In genomic region chr20:58595167-58595566, GRCh38 we compare ENCODE assay signal across 15 cellular contexts. TPM values are rescaled to one million over a fixed set of nuclear protein-coding genes. Genes with fewer than 3 reads are reported as not detected.
DNase-seq lines count a peak whose midpoint lies in the region; ATAC-seq, FAIRE-seq and TF ChIP-seq lines count a peak whose summit lies in the region.
"Had no signal": no experiment of that assay in that cellular context is flagged by ENCODE, and none has a peak within 500 bp of the region (broad histone marks: within the 10 kb centered on the region; RNA-seq: fewer than 3 reads in every experiment).

No MANE protein-coding gene starts in this region.

- no peak overlapping the region for H2AFZ ChIP-seq in osteoblast (ENCODE audit: low read length)

- WGBS in gastroesophageal sphincter (ENCODE audit: low coverage in 1 of 2), 2 donors: 25 to 44% methylated on average over 3 of the region's 3 CpGs

- no peak overlapping the region for H3K4me2 ChIP-seq in osteoblast (ENCODE audit: insufficient read depth, low read length)

- no peaks in the 10 kb centered on the region for H4K20me1 ChIP-seq in osteoblast (ENCODE audit: insufficient read depth, low read length)

- TF ChIP-seq EP300 in gastroesophageal sphincter (IDR thresholded peaks at IDR 0.05): no peak

- H3K9me3 ChIP-seq in gastroesophageal sphincter (no peaks in the 10 kb centered on the region), osteoblast (ENCODE audit: low read depth, low read length) (no peaks in the 10 kb centered on the region)

- TF ChIP-seq POLR2A in gastroesophageal sphincter (IDR thresholded peaks at IDR 0.05) (no peak), GM12891 (IDR thresholded peaks at IDR 0.05; ENCODE audit: low read depth, low read length) (no peak)

- TF ChIP-seq CTCF in LNCaP clone FGC (IDR thresholded peaks at IDR 0.05; ENCODE audit: control insufficient read depth, extremely low read depth, insufficient read depth) (no peak), gastroesophageal sphincter (IDR thresholded peaks at IDR 0.05) (no peak), osteoblast (IDR thresholded peaks at IDR 0.05; ENCODE audit: extremely low read depth, low read depth, low read length) (no peak)

- H3K4me1 ChIP-seq in gastroesophageal sphincter: peaks cover 6 to 69% (median 13%) of the 10 kb centered on the region in 3 donors
- peaks cover 4% of the 10 kb centered on the region for H3K4me1 ChIP-seq in osteoblast (ENCODE audit: insufficient read depth, low read length)

- H3K27me3 ChIP-seq in gastroesophageal sphincter: no peaks in the 10 kb centered on the region
- H3K27me3 ChIP-seq in osteoblast (ENCODE audit: insufficient read depth, low read length): no peaks in the 10 kb centered on the region

- no peak overlapping the region for H3K4me3 ChIP-seq in LNCaP clone FGC (ENCODE audit: low read depth, low read length)
- no peak overlapping the region for H3K4me3 ChIP-seq in gastroesophageal sphincter
- no peak overlapping the region for H3K4me3 ChIP-seq in osteoblast (ENCODE audit: insufficient read depth, low read length)
- H3K4me3 ChIP-seq: GM12878 had no signal

- ATAC-seq in gastroesophageal sphincter (no peak), GM18517 (IDR thresholded peaks at IDR 0.05; ENCODE audit: unreplicated experiment) (no peak)
- ATAC-seq: GM12878 had no signal

- no peaks in the 10 kb centered on the region for H3K36me3 ChIP-seq in gastroesophageal sphincter
- no peaks in the 10 kb centered on the region for H3K36me3 ChIP-seq in osteoblast (ENCODE audit: insufficient read depth, low read length)

- no peaks in the 10 kb centered on the region for H3K79me2 ChIP-seq in osteoblast (ENCODE audit: insufficient read depth, low read length)

- H3K27ac ChIP-seq in gastroesophageal sphincter (peak overlapping the region in 3 of 4 donors; percentile 86 to 95 (median 87)), osteoblast (ENCODE audit: low read depth, low read length) (no peak overlapping the region)

- FAIRE-seq in GM12891 (lab: Jason Lieb, UNC): no peak
- FAIRE-seq: A204.1, GM12878, GM19239 had no signal

- DNase-seq in COR-L47 (lab: John Stamatoyannopoulos, UW) (peak; percentile 10), LNCaP clone FGC (ENCODE audit: low read depth) (peak; percentile 47), osteoblast (ENCODE audit: insufficient read length, low spot score, missing footprints) (peak; percentile 11), GM12891 (ENCODE audit: insufficient read length, low spot score) (no peak), epidermal melanocyte (ENCODE audit: insufficient read length, low spot score) (no peak)
- DNase-seq: C1 segment of cervical spinal cord; CD4-positive, alpha-beta T cell; DMS79; HCEC 1CT; HFFc6 had no signal

TF ChIP-seq in GM12891, 5 proteins besides CTCF, POLR2A, EP300 and RAD21:
- TF ChIP-seq POU2F2 (IDR thresholded peaks at IDR 0.05; ENCODE audit: low read depth, low read length): no peak
- no peak for TF ChIP-seq POLR2AphosphoS5 (IDR thresholded peaks at IDR 0.05; ENCODE audit: low read depth, low read length)
- TF ChIP-seq PAX5 (IDR thresholded peaks at IDR 0.05; ENCODE audit: insufficient read depth, low read length, severe bottlenecking): no peak

RNA-seq across cellular contexts. Expression of gene STX16, which starts 55.9 kb away (rescaled TPM):
- total RNA-seq in gastroesophageal sphincter (10 to 100 TPM; 26.1 to 90.4 (median 47.8) TPM), osteoblast (24.2 and 28.6 TPM in 2 replicates)
- polyA plus RNA-seq in GM12891 (2012; ENCODE audit: low read depth, missing spikeins): 55.3 TPM

Comparison
In these comparisons a context has a peak if more than half of its experiments do, and no peak if none do; other contexts are left out.
1. DNase-seq: peak in COR-L47 (single experiment), LNCaP clone FGC (single experiment) and osteoblast (single experiment); none in GM12891 (single experiment) and epidermal melanocyte (single experiment).